ENCODE assay signal across 8 cellular contexts in the genomic region with DNA sequence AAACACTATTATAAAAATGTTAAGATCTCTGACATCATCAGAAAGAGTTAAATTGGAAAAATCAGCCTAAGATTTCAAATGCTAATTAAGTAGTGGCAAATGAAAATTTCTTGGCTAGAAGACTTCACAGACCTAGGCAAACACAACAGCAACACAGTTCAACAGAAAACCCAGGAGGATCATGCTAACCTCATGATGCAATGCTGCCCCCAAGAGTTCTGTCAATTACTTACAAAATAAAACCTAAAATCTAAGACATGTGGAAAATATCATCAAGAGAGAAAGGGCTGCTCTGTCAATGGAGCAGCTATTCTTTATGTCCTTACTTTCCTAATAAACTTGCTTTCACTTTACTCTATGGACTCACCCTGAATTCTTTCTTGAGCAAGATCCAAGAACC. TPM values are rescaled to one million over a fixed set of nuclear protein-coding genes. Genes with fewer than 3 reads are reported as not detected.
DNase-seq lines count a peak whose midpoint lies in the region; ATAC-seq and TF ChIP-seq lines count a peak whose summit lies in the region.

No MANE protein-coding gene starts in this region.

- POLR2A ChIA-PET in HCT116 (lab: Charles Lee), result no interaction called here

- H3K4me1 ChIP-seq in HCT116 (ENCODE audit: control insufficient read depth in 1 of 2, insufficient read depth in 2 of 2, low read length in 2 of 2), result no peaks in the 10 kb centered on the region

- H3K9ac ChIP-seq in HCT116 (ENCODE audit: low read length) (no peak overlapping the region), SK-N-MC (ENCODE audit: insufficient read length) (no peak overlapping the region)

- H3K27ac ChIP-seq in HCT116 (ENCODE audit: low read depth, low read length) (no peak overlapping the region), SK-N-MC (no peak overlapping the region)

- no peaks in the 10 kb centered on the region for H3K27me3 ChIP-seq in HCT116 (ENCODE audit: insufficient read depth, low read length)

- H3K9me3 ChIP-seq in HCT116 (ENCODE audit: control insufficient read depth in 1 of 2, insufficient read depth in 1 of 2, low read depth in 1 of 2, low read length in 2 of 2) (no peaks in the 10 kb centered on the region), SK-N-MC (ENCODE audit: low read depth, low read length) (no peaks in the 10 kb centered on the region)

- H3K9me2 ChIP-seq in HCT116 (ENCODE audit: insufficient read depth), result no peaks in the 10 kb centered on the region

- RAD21 ChIA-PET in HCT116 (lab: Charles Lee; ENCODE audit: low non-redundant PET in 1 of 2, low total read pairs in 2 of 2, uncharacterized antibody in 2 of 2, unreplicated experiment in 2 of 2), result no interaction called here

- H3K4me3 ChIP-seq in HCT116 (replicated peaks in 1 of 2; ENCODE audit: low read depth in 1 of 2, low read length in 2 of 2), result no peak overlapping the region
- no peak overlapping the region for H3K4me3 ChIP-seq in SK-N-MC
- H3K4me3 ChIP-seq in epithelial cell of esophagus (ENCODE audit: low read length), result no peak overlapping the region

- DNase-seq in DMS 273 (lab: John Stamatoyannopoulos, UW; ENCODE audit: unreplicated experiment), result peak; percentile 74
- DNase-seq in HCT116 (ENCODE audit: low read depth, low spot score), result peak; percentile 12
- DNase-seq in SK-N-MC (ENCODE audit: low read depth, low spot score), result peak; percentile 34
- DNase-seq in epithelial cell of esophagus (ENCODE audit: low read depth), result peak; percentile 46
- peak; percentile 78 for DNase-seq in pons (ENCODE audit: low spot score)
- no peak for DNase-seq in NCI-H2029 treated with DMSO at 0.1 percent for 48 hours (lab: John Stamatoyannopoulos, UW)
- no peak for DNase-seq in GM20000 (ENCODE audit: low spot score)

- TF ChIP-seq CTCF in HCT116 (IDR thresholded peaks at IDR 0.05 in 2 of 3, conservative IDR thresholded peaks at IDR 0.05 in 1 of 3; ENCODE audit: borderline replicate concordance in 1 of 3, insufficient read depth in 1 of 3, low read depth in 2 of 3, low read length in 2 of 3) (peak in 2 of 3 experiments; percentile 18 to 22; a peak in 2 of 6 replicates), epithelial cell of esophagus (IDR thresholded peaks at IDR 0.05; ENCODE audit: insufficient read depth, low read depth, low read length, missing control alignments) (peak; percentile 33), GM20000 (IDR thresholded peaks at IDR 0.05; ENCODE audit: extremely low read depth, missing control alignments) (no peak)

- no peaks in the 10 kb centered on the region for H3K36me3 ChIP-seq in HCT116 (ENCODE audit: control insufficient read depth in 1 of 2, insufficient read depth in 2 of 2, low read length in 2 of 2)
- no peaks in the 10 kb centered on the region for H3K36me3 ChIP-seq in SK-N-MC (ENCODE audit: insufficient read depth, low read length)

- peak; percentile 64 for TF ChIP-seq RAD21 in HCT116 (IDR thresholded peaks at IDR 0.05; ENCODE audit: low read depth)

- no peak overlapping the region for H2AFZ ChIP-seq in HCT116 (ENCODE audit: low read depth, low read length, poor library complexity, severe bottlenecking)

- CTCF ChIA-PET in HCT116 (lab: Charles Lee), result no interaction called here

- H3K79me2 ChIP-seq in HCT116 (ENCODE audit: insufficient read depth, low read length), result no peaks in the 10 kb centered on the region

- H3K4me2 ChIP-seq in HCT116 (ENCODE audit: low read length), result no peak overlapping the region

- intact Hi-C loops in HCT116 (cut with micrococcal nuclease), result loop anchor here (2.0 to 5.0 kb wide), 3 partner anchors 234 to 740 kb away; a partner anchor contains a TSS

- TF ChIP-seq POLR2A in HCT116 (IDR thresholded peaks at IDR 0.05; ENCODE audit: borderline replicate concordance, extremely low read depth, insufficient read depth, insufficient read length), result no peak

- BruUV-seq in HCT116 (replicated peaks; lab: Mats Ljungman, UMichigan), result no TSS peak

- no peaks in the 10 kb centered on the region for H4K20me1 ChIP-seq in HCT116 (ENCODE audit: insufficient read depth)

- ATAC-seq in HCT116, result 0 out of 2 replicates have a peak, but pooled peaks have one; percentile 38
- ATAC-seq in GM21786 (IDR thresholded peaks at IDR 0.05; ENCODE audit: unreplicated experiment), result no peak

TF ChIP-seq in HCT116, 20 proteins besides CTCF, POLR2A, EP300 and RAD21:
- TF ChIP-seq CEBPB (IDR thresholded peaks at IDR 0.05; ENCODE audit: low read depth), result no peak

RNA-seq across cellular contexts. Expression of a gene that starts 21.0 kb away (rescaled TPM):
- total RNA-seq in HCT116 (2021; ENCODE audit: unreplicated experiment), result not detected
- polyA plus RNA-seq in HCT116 (2012), result not detected in 2 replicates

RNA-seq across cellular contexts. Expression of a gene that starts 41.5 kb away (rescaled TPM):
- 9.6 TPM for total RNA-seq in HCT116 (2021; ENCODE audit: unreplicated experiment)
- 4.7 and 6.2 TPM in 2 replicates for polyA plus RNA-seq in HCT116 (2012)

RNA-seq across cellular contexts. Expression of a gene that starts 48.4 kb away (rescaled TPM):
- 24.8 TPM for total RNA-seq in HCT116 (2021; ENCODE audit: unreplicated experiment)
- 7.5 and 9.6 TPM in 2 replicates for polyA plus RNA-seq in HCT116 (2012)

Comparison
In these comparisons a context has a peak if more than half of its experiments do, and no peak if none do; other contexts are left out.
1. DNase-seq: peak in DMS 273 (single experiment), HCT116 (single experiment), SK-N-MC (single experiment), epithelial cell of esophagus (single experiment) and pons (single experiment); none in NCI-H2029 treated with DMSO at 0.1 percent for 48 hours (single experiment) and GM20000 (single experiment).